ENCODE assay signal across 1 cellular context in the genomic region with DNA sequence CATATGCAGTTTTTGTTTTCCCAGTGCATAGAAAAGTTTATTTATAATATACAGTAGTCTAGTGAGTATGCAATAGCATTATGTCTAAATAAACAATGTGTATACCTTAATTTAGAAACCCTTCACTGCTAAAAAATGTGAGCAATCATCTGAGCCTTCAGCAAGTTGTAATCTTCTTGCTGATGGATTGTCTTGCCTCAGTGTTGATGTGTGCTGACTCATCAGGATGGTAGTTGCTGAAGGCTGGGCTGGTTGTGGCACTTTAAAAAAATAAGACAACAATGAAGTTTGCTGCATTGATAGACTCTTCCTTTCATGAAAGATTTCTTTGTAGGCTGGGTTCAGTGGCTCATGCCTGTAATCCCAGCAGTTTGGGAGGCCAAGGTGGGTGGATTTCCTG.
A peak's percentile ranks its signal among the peaks of the same experiment; 100 is the strongest.
TF ChIP-seq lines count a peak whose summit lies in the region.

No MANE protein-coding gene starts in this region.

TF ChIP-seq in HepG2, 621 proteins besides CTCF, POLR2A, EP300 and RAD21:
- no peak for TF ChIP-seq ZNF891 (CRISPR knock-in tag; IDR thresholded peaks at IDR 0.05)
- peak; percentile 60 for TF ChIP-seq MAFF (IDR thresholded peaks at IDR 0.05; ENCODE audit: low read depth, low read length)
- TF ChIP-seq POGZ (CRISPR knock-in tag; IDR thresholded peaks at IDR 0.05): no peak
- TF ChIP-seq ZNF747 (CRISPR knock-in tag; IDR thresholded peaks at IDR 0.05; ENCODE audit: borderline replicate concordance): no peak
- TF ChIP-seq ZNF333 (CRISPR knock-in tag; IDR thresholded peaks at IDR 0.05; ENCODE audit: borderline replicate concordance): no peak
- peak; percentile 73 to 82 for TF ChIP-seq MAFK (conservative IDR thresholded peaks at IDR 0.05 in 1 of 2, IDR thresholded peaks at IDR 0.05 in 1 of 2; ENCODE audit: low read length in 2 of 2)
- no peak for TF ChIP-seq ZNF24 (IDR thresholded peaks at IDR 0.05)
- TF ChIP-seq SOX6 (IDR thresholded peaks at IDR 0.05): no peak
- no peak for TF ChIP-seq SOX6 (CRISPR knock-in tag; IDR thresholded peaks at IDR 0.05)
